8 cellular contexts compared by ENCODE assay signal in the genomic region with DNA sequence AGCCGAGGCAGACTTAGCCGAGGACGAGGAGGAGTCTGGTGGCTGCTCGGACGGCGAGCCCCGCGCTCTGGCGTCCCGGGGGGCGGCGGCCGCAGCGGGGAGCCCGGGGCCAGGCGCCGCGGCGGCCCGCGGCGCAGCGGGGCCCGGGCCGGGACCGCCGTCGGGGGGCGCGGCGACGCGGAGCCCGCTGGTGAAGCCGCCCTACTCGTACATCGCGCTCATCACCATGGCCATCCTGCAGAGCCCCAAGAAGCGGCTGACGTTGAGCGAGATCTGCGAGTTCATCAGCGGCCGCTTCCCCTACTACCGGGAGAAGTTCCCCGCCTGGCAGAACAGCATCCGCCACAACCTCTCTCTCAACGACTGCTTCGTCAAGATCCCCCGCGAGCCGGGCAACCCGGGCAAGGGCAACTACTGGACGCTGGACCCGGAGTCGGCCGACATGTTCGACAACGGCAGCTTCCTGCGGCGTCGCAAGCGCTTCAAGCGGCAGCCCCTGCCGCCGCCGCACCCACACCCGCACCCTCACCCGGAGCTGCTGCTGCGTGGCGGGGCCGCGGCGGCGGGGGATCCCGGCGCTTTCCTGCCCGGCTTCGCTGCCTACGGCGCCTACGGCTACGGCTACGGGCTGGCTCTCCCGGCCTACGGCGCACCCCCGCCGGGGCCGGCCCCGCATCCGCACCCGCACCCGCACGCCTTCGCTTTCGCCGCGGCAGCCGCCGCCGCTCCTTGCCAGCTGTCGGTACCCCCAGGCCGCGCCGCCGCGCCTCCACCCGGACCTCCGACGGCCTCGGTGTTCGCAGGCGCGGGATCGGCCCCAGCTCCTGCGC. TPM values are rescaled to one million over a fixed set of nuclear protein-coding genes. Genes with fewer than 3 reads are reported as not detected.
A peak's percentile ranks its signal among the peaks of the same experiment; 100 is the strongest.
DNase-seq lines count a peak whose midpoint lies in the region; ATAC-seq, FAIRE-seq and TF ChIP-seq lines count a peak whose summit lies in the region.

No MANE protein-coding gene starts in this region.

- H3K4me2 ChIP-seq in PC-3 (ENCODE audit: low read length) (peak overlapping the region; percentile 94), neural cell (ENCODE audit: low read length) (no peak overlapping the region)

- H3K36me3 ChIP-seq in PC-3 (ENCODE audit: low read depth, low read length): no peaks in the 10 kb centered on the region
- H3K36me3 ChIP-seq in neural cell (ENCODE audit: insufficient read depth, low read length): no peaks in the 10 kb centered on the region

- TF ChIP-seq POLR2A in GM12891 (IDR thresholded peaks at IDR 0.05; ENCODE audit: low read depth, low read length): no peak

- H3K27me3 ChIP-seq in PC-3 (ENCODE audit: low read length) (no peaks in the 10 kb centered on the region), neural cell (ENCODE audit: insufficient read depth, low read depth, low read length) (peaks cover 99% of the 10 kb centered on the region), foreskin keratinocyte (peaks cover 58% of the 10 kb centered on the region)

- peaks cover 7% of the 10 kb centered on the region for H3K36me3 Mint-ChIP-seq in MCF 10A (ENCODE audit: insufficient read depth, unreplicated experiment)

- H2AFZ ChIP-seq in PC-3 (ENCODE audit: low read length) (peak overlapping the region; percentile 77), neural cell (ENCODE audit: low read depth, low read length) (no peak overlapping the region)

- no peak for TF ChIP-seq RAD21 in neural cell (conservative IDR thresholded peaks at IDR 0.05)

- H3K4me1 ChIP-seq in PC-3 (ENCODE audit: insufficient read depth, low read length) (peaks cover 12% of the 10 kb centered on the region; the same call in 1 of the 2 replicates), foreskin keratinocyte (peaks cover 4% of the 10 kb centered on the region)

- peak overlapping the region; percentile 92 for H3K4me3 Mint-ChIP-seq in MCF 10A (ENCODE audit: unreplicated experiment)

- FAIRE-seq in GM12891 (lab: Jason Lieb, UNC): peak; percentile 86

- H3K9ac ChIP-seq in PC-3 (ENCODE audit: low read length) (peak overlapping the region; percentile 71), neural cell (ENCODE audit: low read length) (no peak overlapping the region)

- H3K27ac ChIP-seq in PC-3 (ENCODE audit: low read length) (no peak overlapping the region), neural cell (ENCODE audit: low read length) (no peak overlapping the region), foreskin keratinocyte (no peak overlapping the region)

- ATAC-seq in PC-3 (no peak), GM21526 (IDR thresholded peaks at IDR 0.05; ENCODE audit: low FRiP score, unreplicated experiment) (no peak), foreskin keratinocyte (no peak), HG03097 (IDR thresholded peaks at IDR 0.05; ENCODE audit: low FRiP score, unreplicated experiment) (no peak)

- H3K27ac Mint-ChIP-seq in MCF 10A (ENCODE audit: low read depth, unreplicated experiment): no peak overlapping the region

- POLR2A ChIA-PET in PC-3 (lab: Charles Lee; ENCODE audit: unreplicated experiment) (no interaction called here), MCF 10A (lab: Yijun Ruan, JAX) (interaction anchor here (1.1 to 3.3 kb wide), 7 partner anchors 15 to 288 kb away, joined by 3 to 17 read pairs (median 7); no protein-coding TSS in a partner anchor)

- no peak for TF ChIP-seq EP300 in neural cell (conservative IDR thresholded peaks at IDR 0.05; ENCODE audit: poor library complexity, severe bottlenecking)

- no peaks in the 10 kb centered on the region for H3K27me3 Mint-ChIP-seq in MCF 10A (ENCODE audit: insufficient read depth, unreplicated experiment)

- H3K9me2 ChIP-seq in PC-3 (replicated peaks; ENCODE audit: low read length) (no peaks in the 10 kb centered on the region), neural cell (ENCODE audit: insufficient read depth, low read length) (no peaks in the 10 kb centered on the region)

- DNase-seq in GM12891 (ENCODE audit: insufficient read length, low spot score): no peak
- no peak for DNase-seq in PC-3
- DNase-seq in MCF 10A (ENCODE audit: unreplicated experiment): no peak
- no peak for DNase-seq in GM19238 (ENCODE audit: insufficient read length, low spot score)
- no peak for DNase-seq in foreskin keratinocyte

- TF ChIP-seq CTCF in PC-3 (conservative IDR thresholded peaks at IDR 0.05; ENCODE audit: low read depth, low read length): no peak
- no peak for TF ChIP-seq CTCF in MCF 10A (IDR thresholded peaks at IDR 0.05; ENCODE audit: unreplicated experiment)
- TF ChIP-seq CTCF in neural cell (IDR thresholded peaks at IDR 0.05; ENCODE audit: poor library complexity, severe bottlenecking): no peak
- no peak for TF ChIP-seq CTCF in foreskin keratinocyte (conservative IDR thresholded peaks at IDR 0.05)

- H3K4me3 ChIP-seq in PC-3 (ENCODE audit: low read length): peak overlapping the region; percentile 77
- H3K4me3 ChIP-seq in neural cell (ENCODE audit: low read length): peak overlapping the region; percentile 60

- intact Hi-C loops in PC-3 (cut with micrococcal nuclease): loop anchor here (5.0 to 10.0 kb wide), 2 partner anchors 126 to 489 kb away; no protein-coding TSS in a partner anchor
- intact Hi-C loops in MCF 10A (cut with micrococcal nuclease): loop anchor here (5.0 kb wide), 1 partner anchor 89 kb away; no protein-coding TSS in a partner anchor

- peaks cover 11% of the 10 kb centered on the region for H3K4me1 Mint-ChIP-seq in MCF 10A (ENCODE audit: insufficient read depth, unreplicated experiment)

- BruUV-seq in PC-3 (replicated peaks; lab: Mats Ljungman, UMichigan): no TSS peak
- BruUV-seq in MCF 10A (replicated peaks; lab: Mats Ljungman, UMichigan): no TSS peak

- no peaks in the 10 kb centered on the region for H3K9me3 ChIP-seq in PC-3 (ENCODE audit: low read length)
- no peaks in the 10 kb centered on the region for H3K9me3 ChIP-seq in neural cell (ENCODE audit: low read length)

- CTCF ChIA-PET in PC-3 (lab: Charles Lee): interaction anchor here (0.6 to 2.6 kb wide), 6 partner anchors 14 to 288 kb away, joined by 4 to 29 read pairs (median 8); partner anchors contain the start of gene CMPK1
- CTCF ChIA-PET in MCF 10A (lab: Yijun Ruan, JAX): interaction anchor here (0.6 to 13.1 kb wide), 33 partner anchors 10 to 1076 kb away, joined by 3 to 696 read pairs (median 5); no protein-coding TSS in a partner anchor

- no peaks in the 10 kb centered on the region for H4K20me1 ChIP-seq in PC-3 (ENCODE audit: low read length)
- no peaks in the 10 kb centered on the region for H4K20me1 ChIP-seq in neural cell (ENCODE audit: insufficient read depth)

- H3K79me2 ChIP-seq in PC-3 (ENCODE audit: low read length) (no peaks in the 10 kb centered on the region), neural cell (replicated peaks; ENCODE audit: insufficient read depth, low read length) (no peaks in the 10 kb centered on the region)

- H3K9me3 Mint-ChIP-seq in MCF 10A (ENCODE audit: unreplicated experiment): no peaks in the 10 kb centered on the region

- no peaks in the 10 kb centered on the region for H3F3A ChIP-seq in PC-3 (ENCODE audit: low read length, unreplicated experiment)
- H3F3A ChIP-seq in neural cell (ENCODE audit: insufficient read depth, low read length, poor library complexity, severe bottlenecking): no peaks in the 10 kb centered on the region

TF ChIP-seq in GM12891, 5 proteins besides CTCF, POLR2A, EP300 and RAD21:
- TF ChIP-seq SPI1 (IDR thresholded peaks at IDR 0.05; ENCODE audit: low read depth, low read length): no peak
- TF ChIP-seq TAF1 (IDR thresholded peaks at IDR 0.05; ENCODE audit: low read depth, low read length): no peak
- TF ChIP-seq PAX5 (IDR thresholded peaks at IDR 0.05; ENCODE audit: insufficient read depth, low read length, severe bottlenecking): no peak
- TF ChIP-seq POLR2AphosphoS5 (IDR thresholded peaks at IDR 0.05; ENCODE audit: low read depth, low read length): no peak
- no peak for TF ChIP-seq POU2F2 (IDR thresholded peaks at IDR 0.05; ENCODE audit: low read depth, low read length)

TF ChIP-seq in neural cell, 6 proteins besides CTCF, POLR2A, EP300 and RAD21:
- TF ChIP-seq EZH2 (IDR thresholded peaks at IDR 0.05; ENCODE audit: borderline replicate concordance, insufficient read depth, low read length, poor library complexity, severe bottlenecking): peak; percentile 98
- no peak for TF ChIP-seq SMC3 (conservative IDR thresholded peaks at IDR 0.05; ENCODE audit: poor library complexity)

RNA-seq across cellular contexts. Expression of gene FOXD2, which starts 0.7 kb away (rescaled TPM):
- polyA plus RNA-seq in GM12891 (2012; ENCODE audit: low read depth, missing spikeins): 0.05 TPM
- total RNA-seq in PC-3 (2014; rRNA removed): 0.80 and 0.86 TPM in 2 replicates
- total RNA-seq in MCF 10A (2022): 0.27 and 0.44 TPM in 2 replicates
- polyA plus RNA-seq in neural cell: 0.06 TPM in 1 of 2 replicates, not detected in the other
- not detected in 2 replicates for polyA minus RNA-seq in neural cell
- total RNA-seq in foreskin keratinocyte: 0.14 and 0.20 TPM in 2 replicates
- polyA plus RNA-seq in foreskin keratinocyte: 0.11 TPM in 2 replicates

RNA-seq across cellular contexts. Expression of gene FOXE3, which starts 22.5 kb away (rescaled TPM):
- not detected for polyA plus RNA-seq in GM12891 (2012; ENCODE audit: low read depth, missing spikeins)
- not detected in 2 replicates for total RNA-seq in PC-3 (2014; rRNA removed)
- total RNA-seq in MCF 10A (2022): not detected in 2 replicates
- 0.18 TPM in 1 of 2 replicates, not detected in the other for polyA plus RNA-seq in neural cell
- 0.23 TPM in 1 of 2 replicates, not detected in the other for polyA minus RNA-seq in neural cell
- not detected in 2 replicates for total RNA-seq in foreskin keratinocyte
- polyA plus RNA-seq in foreskin keratinocyte: 0.07 and 0.08 TPM in 2 replicates
